ENCODE assay signal across 1 cellular context in genomic region chr3:96779810-96780209, GRCh38.
TF ChIP-seq lines count a peak whose summit lies in the region.

No MANE protein-coding gene starts in this region.

TF ChIP-seq in HepG2, 621 proteins besides CTCF, POLR2A, EP300 and RAD21:
- TF ChIP-seq PHF21A (CRISPR knock-in tag; IDR thresholded peaks at IDR 0.05) (no peak), ZNF362 (CRISPR knock-in tag; IDR thresholded peaks at IDR 0.05; ENCODE audit: borderline replicate concordance) (no peak), KDM1A (CRISPR knock-in tag; IDR thresholded peaks at IDR 0.05) (no peak), PITX1 (CRISPR knock-in tag; IDR thresholded peaks at IDR 0.05) (no peak)
